In the genomic region with DNA sequence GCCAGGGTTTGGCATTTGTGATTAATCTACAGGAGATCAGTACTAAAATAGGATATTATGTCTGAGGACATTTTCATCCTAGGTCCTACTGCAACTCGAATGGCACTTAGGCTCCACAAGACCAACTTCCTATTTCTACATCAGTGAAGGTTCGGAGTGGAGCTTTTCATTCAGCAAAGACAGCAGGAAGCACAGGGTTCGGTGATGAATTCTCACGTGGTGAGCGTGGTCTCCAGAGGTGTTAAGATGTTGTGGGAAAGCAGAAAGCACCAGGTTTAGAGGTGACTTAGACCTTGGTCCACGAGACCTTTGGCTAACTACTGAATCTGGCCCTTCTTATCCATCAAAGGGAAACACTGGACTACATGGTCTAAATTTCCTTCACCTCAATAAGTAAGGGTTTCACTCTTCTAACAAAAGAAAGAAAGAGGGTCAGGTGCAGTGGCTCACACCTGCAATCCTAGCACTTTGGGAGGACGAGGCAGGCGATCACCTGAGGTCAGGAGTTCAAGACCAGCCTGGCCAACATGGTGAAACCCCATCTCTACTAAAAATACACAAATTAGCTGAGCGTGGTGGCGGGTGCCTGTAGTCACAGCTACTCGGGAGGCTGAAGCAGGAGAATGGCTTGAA, we compare ENCODE assay signal across 8 cellular contexts. TPM values are rescaled to one million over a fixed set of nuclear protein-coding genes. Genes with fewer than 3 reads are reported as not detected.
DNase-seq lines count a peak whose midpoint lies in the region; ATAC-seq and TF ChIP-seq lines count a peak whose summit lies in the region.
"Had no signal": no experiment of that assay in that cellular context is flagged by ENCODE, and none has a peak within 500 bp of the region (broad histone marks: within the 10 kb centered on the region; RNA-seq: fewer than 3 reads in every experiment).

No MANE protein-coding gene starts in this region.

- peaks cover 13% of the 10 kb centered on the region for H3F3A ChIP-seq in GM23248 (ENCODE audit: insufficient read depth)

- H3K4me1 ChIP-seq in Peyer's patch (peaks cover 0 to 18% (median 0%) of the 10 kb centered on the region in 4 donors), adrenal gland (replicated peaks in 1 of 2) (peaks cover 0 to 19% of the 10 kb centered on the region in 2 donors), GM23248 (ENCODE audit: insufficient read depth) (peaks cover 6% of the 10 kb centered on the region; the same call in 1 of the 2 replicates)

- H3K4me3 ChIP-seq in HL-60 (replicated peaks; ENCODE audit: insufficient read depth, low read length) (no peak overlapping the region), Peyer's patch (no peak overlapping the region), adrenal gland (no peak overlapping the region), skin epidermis (no peak overlapping the region), GM23248 (no peak overlapping the region)

- 72 to 82% (median 79%) methylated on average over 11 of the region's 11 CpGs for WGBS in adrenal gland, 4 donors
- WGBS in GM23248 (ENCODE audit: low coverage in 1 of 2, low lambda C conversion rate in 2 of 2, missing lambda C conversion rate in 2 of 2), 2 experiments, result 89 to 91% methylated on average over 11 of the region's 11 CpGs

- H3K9ac ChIP-seq in GM23248, result no peak overlapping the region

- TF ChIP-seq CTCF in HL-60 (IDR thresholded peaks at IDR 0.05; ENCODE audit: insufficient read depth, low read length), result no peak
- no peak for TF ChIP-seq CTCF in Peyer's patch (IDR thresholded peaks at IDR 0.05)
- no peak for TF ChIP-seq CTCF in adrenal gland (IDR thresholded peaks at IDR 0.05)

- H2AFZ ChIP-seq in GM23248, result no peak overlapping the region

- H3K36me3 ChIP-seq in Peyer's patch, result no peaks in the 10 kb centered on the region
- H3K36me3 ChIP-seq in adrenal gland (replicated peaks in 1 of 2), result no peaks in the 10 kb centered on the region
- no peaks in the 10 kb centered on the region for H3K36me3 ChIP-seq in GM23248 (ENCODE audit: low read depth)

- DNase-seq in HL-60 (ENCODE audit: low read depth in 1 of 2, low spot score in 1 of 2) (peak; percentile 56 to 60), Peyer's patch (peak in 2 of 3 donors; percentile 29 to 69), adrenal gland (peak in 3 of 7 donors; percentile 15 to 52 (median 41)), iPS-NIHi11 (ENCODE audit: low spot score) (no peak), GM23248 (no peak)
- DNase-seq: NCI-H446 had no signal

- H3K27ac ChIP-seq in HL-60 (replicated peaks) (peak overlapping the region; percentile 77), Peyer's patch (peak overlapping the region in 3 of 4 donors; percentile 3 to 17 (median 6)), adrenal gland (peak overlapping the region in 3 of 5 donors; percentile 14 to 72 (median 61)), skin epidermis (peak overlapping the region in 12 of 21 experiments; percentile 8 to 86 (median 66)), GM23248 (no peak overlapping the region)

- no peak overlapping the region for H3K4me2 ChIP-seq in GM23248 (ENCODE audit: unreplicated experiment)

- in situ Hi-C loops in GM23248 (cut with MboI), result no loop called here

- H3K9me2 ChIP-seq in GM23248 (ENCODE audit: insufficient read depth), result no peaks in the 10 kb centered on the region

- H4K20me1 ChIP-seq in GM23248 (ENCODE audit: insufficient read depth), result no peaks in the 10 kb centered on the region

- ATAC-seq in HG03521 (IDR thresholded peaks at IDR 0.05; ENCODE audit: unreplicated experiment), result no peak

- no peak for TF ChIP-seq POLR2A in Peyer's patch (IDR thresholded peaks at IDR 0.05)
- TF ChIP-seq POLR2A in adrenal gland (IDR thresholded peaks at IDR 0.05), result no peak

- no peaks in the 10 kb centered on the region for H3K79me2 ChIP-seq in GM23248 (ENCODE audit: insufficient read depth)

- intact Hi-C loops in adrenal gland (cut with DNase I), result no loop called here

- H3K9me3 ChIP-seq in Peyer's patch, result no peaks in the 10 kb centered on the region
- H3K9me3 ChIP-seq in adrenal gland (replicated peaks in 1 of 3), result no peaks in the 10 kb centered on the region
- H3K9me3 ChIP-seq in GM23248 (ENCODE audit: low read depth), result no peaks in the 10 kb centered on the region

- no peaks in the 10 kb centered on the region for H3K27me3 ChIP-seq in HL-60 (ENCODE audit: insufficient read depth, poor library complexity, severe bottlenecking)
- no peaks in the 10 kb centered on the region for H3K27me3 ChIP-seq in Peyer's patch
- no peaks in the 10 kb centered on the region for H3K27me3 ChIP-seq in adrenal gland
- H3K27me3 ChIP-seq in GM23248 (replicated peaks; ENCODE audit: insufficient read depth), result no peaks in the 10 kb centered on the region

RNA-seq across cellular contexts. Expression of a gene that starts 14.0 kb away (rescaled TPM):
- total RNA-seq in Peyer's patch (100 to 1,000 TPM in 1 of 4 donors, 10 to 100 TPM in 3; 37.1 to 124 (median 58.8) TPM), adrenal gland (10 to 100 TPM; 28.1 to 88.0 (median 53.2) TPM)
- polyA plus RNA-seq in adrenal gland (10 to 100 TPM in 1 of 3 donors, 1 to 10 TPM in 2; 3.1 to 20.5 (median 7.2) TPM), GM23248 (2016; fragmentation: Nextera tagmentation; extraction: Ambion mirVana) (23.2 and 25.4 TPM in 2 replicates)
- 23.9 and 31.0 TPM in 2 replicates for total RNA-seq in GM23248 (2014; rRNA removed; shearing (Covaris generic))

Comparison
In these comparisons a context has a peak if more than half of its experiments do, and no peak if none do; other contexts are left out.
1. DNase-seq: peak in HL-60 (2 of 2) and Peyer's patch (2 of 3); none in iPS-NIHi11 (single experiment) and GM23248 (single experiment).